Comparison of ENCODE assay signal across 8 cellular contexts in the genomic region with DNA sequence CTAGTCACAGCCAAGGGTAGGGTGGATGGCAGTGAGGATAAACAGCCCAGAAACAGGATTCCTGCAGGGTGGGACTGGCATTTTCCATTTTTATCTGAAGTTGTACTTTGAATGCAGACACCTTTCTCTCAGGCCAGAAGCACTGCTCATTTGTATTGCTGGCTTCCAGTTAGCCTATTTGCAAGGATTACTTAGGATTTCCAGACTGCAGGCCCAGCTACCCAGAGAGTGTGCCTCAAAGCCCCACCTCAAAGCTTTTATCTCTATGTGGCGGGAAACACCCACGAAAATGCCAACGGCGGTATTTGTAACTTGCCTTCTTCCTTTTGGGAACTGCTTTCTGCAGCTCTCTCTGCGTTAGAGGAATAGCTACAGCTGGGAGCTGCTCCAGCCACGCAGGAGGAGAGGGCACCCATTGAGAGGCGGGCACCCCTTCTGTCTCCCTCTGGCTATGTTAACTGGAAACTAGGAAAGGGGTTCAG.
DNase-seq lines count a peak whose midpoint lies in the region; ATAC-seq and TF ChIP-seq lines count a peak whose summit lies in the region.

No MANE protein-coding gene starts in this region.

- peak overlapping the region; percentile 93 to 95 for H3K4ac ChIP-seq in mesenchymal stem cell (ENCODE audit: low read depth in 1 of 2, low read length in 2 of 2)

- H3K18ac ChIP-seq in mesenchymal stem cell (ENCODE audit: low read depth in 1 of 2, low read length in 2 of 2) = peak overlapping the region; percentile 85 to 90

- H3K4me1 ChIP-seq in mesenchymal stem cell (ENCODE audit: control insufficient read depth, insufficient read depth, low read depth, low read length) = peaks cover 29% of the 10 kb centered on the region
- peaks cover 22 to 47% (median 42%) of the 10 kb centered on the region in 4 donors for H3K4me1 ChIP-seq in transverse colon

- H2BK12ac ChIP-seq in mesenchymal stem cell (ENCODE audit: low read length in 2 of 2) = peak overlapping the region; percentile 22 to 82

- H3K27ac ChIP-seq in mesenchymal stem cell (ENCODE audit: low read length, poor library complexity, severe bottlenecking) = peak overlapping the region; percentile 82
- peak overlapping the region; percentile 96 to 99 (median 98) for H3K27ac ChIP-seq in transverse colon

- peak overlapping the region; percentile 70 for H3K4me2 ChIP-seq in mesenchymal stem cell (ENCODE audit: low read length, poor library complexity, severe bottlenecking)

- no peak overlapping the region for H2AFZ ChIP-seq in mesenchymal stem cell (ENCODE audit: low read depth, low read length)

- no peak for TF ChIP-seq EP300 in transverse colon (IDR thresholded peaks at IDR 0.05; ENCODE audit: low read depth)

- peak; percentile 69 for DNase-seq in activated CD8-positive, alpha-beta memory T cell treated with anti-CD3 and anti-CD28 coated beads for 24 hours
- DNase-seq in activated CD8-positive, alpha-beta memory T cell treated with anti-CD3 and anti-CD28 coated beads, Interleukin-2, amount 50 U/mL, for 4 hours = no peak
- DNase-seq in dedifferentiated amniotic fluid mesenchymal stem cell (ENCODE audit: extremely low spot score) = peak; percentile 37
- DNase-seq in mesenchymal stem cell = peak; percentile 70
- DNase-seq in transverse colon = peak; percentile 47

- WGBS in mesenchymal stem cell = 17% methylated on average over 7 of the region's 7 CpGs
- WGBS in transverse colon (ENCODE audit: low coverage in 1 of 2), 2 donors = 11% methylated on average over 7 of the region's 7 CpGs; no CpG with 5 or more reads in 1 of the 2 donors

- H3K9me3 ChIP-seq in mesenchymal stem cell (ENCODE audit: control insufficient read depth, low read length) = no peaks in the 10 kb centered on the region
- no peaks in the 10 kb centered on the region for H3K9me3 ChIP-seq in transverse colon

- peak overlapping the region; percentile 29 for H2BK15ac ChIP-seq in mesenchymal stem cell (ENCODE audit: low read depth, poor library complexity, severe bottlenecking)

- peak overlapping the region; percentile 79 for H4K91ac ChIP-seq in mesenchymal stem cell (ENCODE audit: low read length)

- H3K14ac ChIP-seq in mesenchymal stem cell (ENCODE audit: low read length in 2 of 2) = no peak overlapping the region

- H3K36me3 ChIP-seq in mesenchymal stem cell (ENCODE audit: control insufficient read depth in 1 of 2, insufficient read depth in 2 of 2, low read depth in 1 of 2, low read length in 2 of 2) (peaks cover 3 to 28% of the 10 kb centered on the region in 2 experiments), transverse colon (no peaks in the 10 kb centered on the region)

- H3K27me3 ChIP-seq in mesenchymal stem cell (ENCODE audit: control insufficient read depth in 1 of 2, insufficient read depth in 1 of 2, low read length in 2 of 2) (no peaks in the 10 kb centered on the region), transverse colon (no peaks in the 10 kb centered on the region)

- H3K23ac ChIP-seq in mesenchymal stem cell (ENCODE audit: low read length in 2 of 2) = peak overlapping the region in 1 of 2 experiments; percentile 14

- intact Hi-C loops in transverse colon (cut with DNase I; ENCODE audit: low total_unique reads) = loop anchor here (2.0 to 5.0 kb wide), 2 partner anchors 144 to 332 kb away; partner anchors contain the start of genes MYL12B and TGIF1

- no peak for TF ChIP-seq POLR2A in transverse colon (IDR thresholded peaks at IDR 0.05)

- peak overlapping the region in 1 of 2 experiments; percentile 84 for H3K4me3 ChIP-seq in mesenchymal stem cell (ENCODE audit: insufficient read depth in 1 of 2, low read depth in 1 of 2, low read length in 2 of 2)
- H3K4me3 ChIP-seq in transverse colon = peak overlapping the region; percentile 20 to 45 (median 37)

- peak overlapping the region; percentile 81 for H2BK5ac ChIP-seq in mesenchymal stem cell (ENCODE audit: low read depth, low read length, poor library complexity, severe bottlenecking)

- in situ Hi-C loops in transverse colon (cut with MboI; ENCODE audit: low pct_ligation_motif_present in 1 of 4, low pct_unique_long_range_greater_than_20kb in 1 of 4, low sequenced_read_pairs in 3 of 4) = loop anchor here (10.0 to 25.0 kb wide), 4 partner anchors 70 to 308 kb away; partner anchors contain the start of gene TGIF1 (in 1 of the 4)

- H3K9ac ChIP-seq in mesenchymal stem cell (ENCODE audit: low read length) = peak overlapping the region; percentile 97

- peaks cover 21% of the 10 kb centered on the region for H3K79me1 ChIP-seq in mesenchymal stem cell (replicated peaks; ENCODE audit: low read length, poor library complexity, severe bottlenecking)

- peak; percentile 20 for ATAC-seq in SK-N-SH treated with all-trans-retinoic acid at 6 μM for 48 hours
- no peak for ATAC-seq in GM18870 (IDR thresholded peaks at IDR 0.05; ENCODE audit: unreplicated experiment)
- no peak for ATAC-seq in HG03457 (IDR thresholded peaks at IDR 0.05; ENCODE audit: unreplicated experiment)

- peak overlapping the region; percentile 29 for H4K8ac ChIP-seq in mesenchymal stem cell (ENCODE audit: low read length)

- no peak for TF ChIP-seq CTCF in transverse colon (IDR thresholded peaks at IDR 0.05)

- peak overlapping the region; percentile 87 for H2BK120ac ChIP-seq in mesenchymal stem cell (ENCODE audit: low read depth, low read length)

- H2AK5ac ChIP-seq in mesenchymal stem cell (ENCODE audit: low read length, severe bottlenecking) = peak overlapping the region; percentile 28

TF ChIP-seq in SK-N-SH treated with all-trans-retinoic acid at 6 μM for 48 hours, 23 proteins besides CTCF, POLR2A, EP300 and RAD21:
- 0 out of 2 replicates have a peak, but pooled peaks have one; percentile 20 for TF ChIP-seq ESRRG (CRISPR knock-in tag; IDR thresholded peaks at IDR 0.05)
- no peak for TF ChIP-seq ARNTL (CRISPR knock-in tag; IDR thresholded peaks at IDR 0.05; ENCODE audit: borderline replicate concordance, low read depth)
- TF ChIP-seq CSDC2 (CRISPR knock-in tag; IDR thresholded peaks at IDR 0.05) = 0 out of 2 replicates have a peak, but pooled peaks have one; percentile 31
